8 cellular contexts compared by ENCODE assay signal in the genomic region with DNA sequence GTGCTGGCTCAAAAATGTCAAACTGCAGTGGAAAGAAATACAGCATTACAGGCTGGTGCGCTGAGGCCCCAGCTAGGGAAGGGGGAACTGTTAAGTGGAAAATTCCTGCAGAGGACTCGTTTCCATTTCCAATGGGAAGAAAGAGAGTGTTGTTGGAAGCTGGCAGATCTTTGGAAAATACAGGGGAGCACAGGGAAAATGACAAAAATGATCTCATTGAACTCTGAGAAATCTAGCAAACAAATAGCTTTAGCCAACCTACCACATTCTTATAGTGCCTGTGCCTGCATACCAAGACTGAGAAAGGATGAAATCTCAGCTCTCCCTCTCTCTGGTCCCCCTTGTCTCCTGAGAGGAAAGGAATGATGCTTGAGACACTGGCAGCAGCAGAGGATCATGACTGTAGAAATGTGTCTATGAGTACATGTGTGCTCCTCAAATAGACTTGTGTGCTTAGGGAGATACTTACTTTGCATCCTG.
A peak's percentile ranks its signal among the peaks of the same experiment; 100 is the strongest.
DNase-seq lines count a peak whose midpoint lies in the region; ATAC-seq and TF ChIP-seq lines count a peak whose summit lies in the region.
"Had no signal": no experiment of that assay in that cellular context is flagged by ENCODE, and none has a peak within 500 bp of the region (broad histone marks: within the 10 kb centered on the region; RNA-seq: fewer than 3 reads in every experiment).

No MANE protein-coding gene starts in this region.

- no peaks in the 10 kb centered on the region for H3K9me3 Mint-ChIP-seq in activated T-helper 17 cell treated with anti-CD3 and anti-CD28 coated beads, Interleukin-2, amount 50 U/mL, for 72 hours

- peaks cover 3% of the 10 kb centered on the region in 2 donors for H3K4me1 ChIP-seq in ascending aorta

- H3K27me3 ChIP-seq in ascending aorta = no peaks in the 10 kb centered on the region

- H3K27ac Mint-ChIP-seq in activated T-helper 17 cell treated with anti-CD3 and anti-CD28 coated beads, Interleukin-2, amount 50 U/mL, for 72 hours = no peak overlapping the region

- DNase-seq in HCEC 1CT = peak; percentile 23
- peak; percentile 15 for DNase-seq in hepatic stellate cell (ENCODE audit: low spot score)
- no peak for DNase-seq in skeletal muscle cell (ENCODE audit: low read depth)
- no peak for DNase-seq in NCI-H2081 (lab: John Stamatoyannopoulos, UW)
- DNase-seq in ascending aorta (ENCODE audit: low spot score in 2 of 2) = no peak
- DNase-seq: activated naive CD4-positive, alpha-beta T cell had no signal

- no peaks in the 10 kb centered on the region for H3K9me3 ChIP-seq in ascending aorta

- ATAC-seq in activated T-helper 17 cell treated with anti-CD3 and anti-CD28 coated beads, Interleukin-2, amount 50 U/mL, for 72 hours (replicated peaks) = peak; percentile 19
- no peak for ATAC-seq in HG02798 (IDR thresholded peaks at IDR 0.05; ENCODE audit: poor library complexity, unreplicated experiment)

- H3K36me3 Mint-ChIP-seq in activated T-helper 17 cell treated with anti-CD3 and anti-CD28 coated beads, Interleukin-2, amount 50 U/mL, for 72 hours (ENCODE audit: low read depth) = no peaks in the 10 kb centered on the region

- peak overlapping the region; percentile 63 for H3K4me3 Mint-ChIP-seq in activated T-helper 17 cell treated with anti-CD3 and anti-CD28 coated beads, Interleukin-2, amount 50 U/mL, for 72 hours

- no peak overlapping the region for H3K27ac ChIP-seq in ascending aorta

- no peaks in the 10 kb centered on the region for H3K36me3 ChIP-seq in ascending aorta

- intact Hi-C loops in ascending aorta (cut with DNase I) = no loop called here

- peak overlapping the region; percentile 43 for H3K4me3 ChIP-seq in skeletal muscle cell (ENCODE audit: low read depth, low read length)
- H3K4me3 ChIP-seq in ascending aorta = peak overlapping the region in 1 of 2 donors; percentile 83

- peaks cover 42% of the 10 kb centered on the region for H3K27me3 Mint-ChIP-seq in activated T-helper 17 cell treated with anti-CD3 and anti-CD28 coated beads, Interleukin-2, amount 50 U/mL, for 72 hours

- TF ChIP-seq CTCF in ascending aorta (IDR thresholded peaks at IDR 0.05) = no peak

- H3K4me1 Mint-ChIP-seq in activated T-helper 17 cell treated with anti-CD3 and anti-CD28 coated beads, Interleukin-2, amount 50 U/mL, for 72 hours = peaks cover 6% of the 10 kb centered on the region

Comparison
In these comparisons a context has a peak if more than half of its experiments do, and no peak if none do; other contexts are left out.
1. DNase-seq: peak in HCEC 1CT (single experiment) and hepatic stellate cell (single experiment); none in skeletal muscle cell (single experiment), NCI-H2081 (0 of 2) and ascending aorta (0 of 2).